28 cellular contexts compared by ENCODE assay signal in genomic region chr5:110402562-110402961, GRCh38.
"Had no signal": no experiment of that assay in that cellular context is flagged by ENCODE, and none has a peak within 500 bp of the region (broad histone marks: within the 10 kb centered on the region; RNA-seq: fewer than 3 reads in every experiment).

No MANE protein-coding gene starts in this region.

- H3K9me3 ChIP-seq: adrenal gland, body of pancreas, colonic mucosa had no signal

- H3K9me3 Mint-ChIP-seq: activated CD4-positive, alpha-beta memory T cell treated with anti-CD3 and anti-CD28 coated beads for 36 hours; activated CD4-positive, alpha-beta T cell treated with anti-CD3 and anti-CD28 coated beads, Interleukin-2, amount 10 ng/mL, durations not matched to agents 24 days and 14 days; activated naive CD4-positive, alpha-beta T cell treated with anti-CD3 and anti-CD28 coated beads for 36 hours; activated naive CD4-positive, alpha-beta T cell treated with anti-CD3 and anti-CD28 coated beads, Interleukin-2, amount 50 U/mL, for 24 hours; activated naive CD8-positive, alpha-beta T cell treated with anti-CD3 and anti-CD28 coated beads for 36 hours; activated naive CD8-positive, alpha-beta T cell treated with anti-CD3 and anti-CD28 coated beads, Interleukin-2, amount 50 U/mL, for 24 hours; activated T-helper 1 cell treated with anti-CD3 and anti-CD28 coated beads, Interleukin-12 subunit alpha, Interleukin-12 subunit beta, Interleukin-2, Interleukin-4 antibody, amounts not matched to agents 30 ng/mL and 10 ng/mL and 1 ng/mL, durations not matched to agents 14 hours and 24 hours and 36 hours; activated T-helper 2 cell treated with anti-CD3 and anti-CD28 coated beads, Interferon-gamma antibody, Interleukin-2, Interleukin-4, amounts not matched to agents 10 μg/mL and 5 μg/mL and 100 μg/mL, durations not matched to agents 14 hours and 24 hours and 36 hours; endodermal cell had no signal

- H3K27me3 Mint-ChIP-seq: activated CD4-positive, alpha-beta memory T cell treated with anti-CD3 and anti-CD28 coated beads for 36 hours; activated CD4-positive, alpha-beta T cell treated with anti-CD3 and anti-CD28 coated beads, Interleukin-2, amount 10 ng/mL, durations not matched to agents 24 days and 14 days; activated naive CD8-positive, alpha-beta T cell treated with anti-CD3 and anti-CD28 coated beads for 36 hours; activated naive CD8-positive, alpha-beta T cell treated with anti-CD3 and anti-CD28 coated beads, Interleukin-2, amount 50 U/mL, for 24 hours had no signal

- H3K27ac ChIP-seq: adrenal gland, body of pancreas, colonic mucosa had no signal

- H3K4me3 Mint-ChIP-seq: activated CD4-positive, alpha-beta memory T cell treated with anti-CD3 and anti-CD28 coated beads for 36 hours; activated CD4-positive, alpha-beta T cell treated with anti-CD3 and anti-CD28 coated beads for 36 hours; activated CD4-positive, alpha-beta T cell treated with anti-CD3 and anti-CD28 coated beads, Interleukin-2, amount 10 ng/mL, durations not matched to agents 24 days and 14 days; activated CD8-positive, alpha-beta memory T cell treated with anti-CD3 and anti-CD28 coated beads, Interleukin-2, amount 10 ng/mL, durations not matched to agents 7 days and 5 days; activated CD8-positive, alpha-beta T cell treated with anti-CD3 and anti-CD28 coated beads, Interleukin-2, amount 10 ng/mL, durations not matched to agents 7 days and 5 days; activated naive CD4-positive, alpha-beta T cell treated with anti-CD3 and anti-CD28 coated beads for 36 hours; activated naive CD4-positive, alpha-beta T cell treated with anti-CD3 and anti-CD28 coated beads, Interleukin-2, amount 50 U/mL, for 24 hours; activated naive CD8-positive, alpha-beta T cell treated with anti-CD3 and anti-CD28 coated beads for 36 hours; activated naive CD8-positive, alpha-beta T cell treated with anti-CD3 and anti-CD28 coated beads, Interleukin-2, amount 50 U/mL, for 24 hours; activated T-helper 1 cell treated with anti-CD3 and anti-CD28 coated beads, Interleukin-12 subunit alpha, Interleukin-12 subunit beta, Interleukin-2, Interleukin-4 antibody, amounts not matched to agents 30 ng/mL and 10 ng/mL and 1 ng/mL, durations not matched to agents 14 hours and 24 hours and 36 hours; endodermal cell had no signal

- DNase-seq: activated CD4-positive, alpha-beta memory T cell treated with anti-CD3 and anti-CD28 coated beads for 36 hours; activated CD4-positive, alpha-beta T cell treated with anti-CD3 and anti-CD28 coated beads for 36 hours; activated CD4-positive, alpha-beta T cell treated with anti-CD3 and anti-CD28 coated beads, Interleukin-2, amount 10 ng/mL, durations not matched to agents 24 days and 14 days; activated CD4-positive, CD25-positive, alpha-beta regulatory T cell; activated CD4-positive, CD25-positive, alpha-beta regulatory T cell treated with anti-CD3 and anti-CD28 coated beads, Interleukin-2, amount 50 U/mL, for 72 hours; activated CD8-positive, alpha-beta memory T cell treated with anti-CD3 and anti-CD28 coated beads, Interleukin-2, amount 10 ng/mL, durations not matched to agents 7 days and 5 days; activated CD8-positive, alpha-beta memory T cell treated with anti-CD3 and anti-CD28 coated beads, Interleukin-2, amount 50 U/mL, for 4 hours; activated CD8-positive, alpha-beta T cell treated with anti-CD3 and anti-CD28 coated beads, Interleukin-2, amount 10 ng/mL, durations not matched to agents 7 days and 5 days; activated effector memory CD4-positive, alpha-beta T cell treated with anti-CD3 and anti-CD28 coated beads, Interleukin-2, amount 50 U/mL, for 16 hours; activated naive CD4-positive, alpha-beta T cell treated with anti-CD3 and anti-CD28 coated beads for 36 hours; activated naive CD8-positive, alpha-beta T cell treated with anti-CD3 and anti-CD28 coated beads for 36 hours; activated naive CD8-positive, alpha-beta T cell treated with anti-CD3 and anti-CD28 coated beads, Interleukin-2, amount 50 U/mL, for 24 hours; activated T-cell treated with anti-CD3 and anti-CD28 coated beads, Interleukin-2, amount 50 U/mL, for 1 hour; activated T-cell treated with anti-CD3 and anti-CD28 coated beads, Interleukin-2, amount 50 U/mL, for 48 hours; adrenal gland; amygdala; aorta; body of pancreas; caudate nucleus; colonic mucosa; effector memory CD4-positive, alpha-beta T cell; endodermal cell; head of caudate nucleus; T-helper 2 cell had no signal

- H3K4me1 ChIP-seq: adrenal gland, body of pancreas, colonic mucosa had no signal

- H3K4me1 Mint-ChIP-seq: activated CD4-positive, alpha-beta T cell treated with anti-CD3 and anti-CD28 coated beads for 36 hours; activated CD4-positive, alpha-beta T cell treated with anti-CD3 and anti-CD28 coated beads, Interleukin-2, amount 10 ng/mL, durations not matched to agents 24 days and 14 days; activated CD8-positive, alpha-beta memory T cell treated with anti-CD3 and anti-CD28 coated beads, Interleukin-2, amount 10 ng/mL, durations not matched to agents 7 days and 5 days; activated naive CD4-positive, alpha-beta T cell treated with anti-CD3 and anti-CD28 coated beads, Interleukin-2, amount 50 U/mL, for 24 hours; activated naive CD8-positive, alpha-beta T cell treated with anti-CD3 and anti-CD28 coated beads for 36 hours; activated naive CD8-positive, alpha-beta T cell treated with anti-CD3 and anti-CD28 coated beads, Interleukin-2, amount 50 U/mL, for 24 hours; endodermal cell had no signal

- H3K27ac Mint-ChIP-seq: activated CD4-positive, alpha-beta memory T cell treated with anti-CD3 and anti-CD28 coated beads for 36 hours; activated CD4-positive, alpha-beta T cell treated with anti-CD3 and anti-CD28 coated beads for 36 hours; activated CD4-positive, alpha-beta T cell treated with anti-CD3 and anti-CD28 coated beads, Interleukin-2, amount 10 ng/mL, durations not matched to agents 24 days and 14 days; activated CD8-positive, alpha-beta memory T cell treated with anti-CD3 and anti-CD28 coated beads, Interleukin-2, amount 10 ng/mL, durations not matched to agents 7 days and 5 days; activated CD8-positive, alpha-beta T cell treated with anti-CD3 and anti-CD28 coated beads, Interleukin-2, amount 10 ng/mL, durations not matched to agents 7 days and 5 days; activated naive CD4-positive, alpha-beta T cell treated with anti-CD3 and anti-CD28 coated beads for 36 hours; activated naive CD4-positive, alpha-beta T cell treated with anti-CD3 and anti-CD28 coated beads, Interleukin-2, amount 50 U/mL, for 24 hours; activated naive CD8-positive, alpha-beta T cell treated with anti-CD3 and anti-CD28 coated beads for 36 hours; activated naive CD8-positive, alpha-beta T cell treated with anti-CD3 and anti-CD28 coated beads, Interleukin-2, amount 50 U/mL, for 24 hours; activated T-helper 1 cell treated with anti-CD3 and anti-CD28 coated beads, Interleukin-12 subunit alpha, Interleukin-12 subunit beta, Interleukin-2, Interleukin-4 antibody, amounts not matched to agents 30 ng/mL and 10 ng/mL and 1 ng/mL, durations not matched to agents 14 hours and 24 hours and 36 hours; activated T-helper 2 cell treated with anti-CD3 and anti-CD28 coated beads, Interferon-gamma antibody, Interleukin-2, Interleukin-4, amounts not matched to agents 10 μg/mL and 5 μg/mL and 100 μg/mL, durations not matched to agents 14 hours and 24 hours and 36 hours; endodermal cell had no signal

- H3K27me3 ChIP-seq: adrenal gland, body of pancreas, colonic mucosa had no signal

- H3K4me3 ChIP-seq: adrenal gland, body of pancreas, colonic mucosa had no signal

- ATAC-seq: activated CD4-positive, alpha-beta T cell treated with anti-CD3 and anti-CD28 coated beads for 36 hours; activated CD8-positive, alpha-beta memory T cell treated with anti-CD3 and anti-CD28 coated beads, Interleukin-2, amount 10 ng/mL, durations not matched to agents 7 days and 5 days; activated CD8-positive, alpha-beta T cell treated with anti-CD3 and anti-CD28 coated beads, Interleukin-2, amount 10 ng/mL, durations not matched to agents 7 days and 5 days; activated naive CD8-positive, alpha-beta T cell treated with anti-CD3 and anti-CD28 coated beads, Interleukin-2, amount 50 U/mL, for 24 hours; body of pancreas; esophagus mucosa had no signal

- H3K36me3 Mint-ChIP-seq: activated CD4-positive, alpha-beta memory T cell treated with anti-CD3 and anti-CD28 coated beads for 36 hours; activated CD8-positive, alpha-beta memory T cell treated with anti-CD3 and anti-CD28 coated beads, Interleukin-2, amount 10 ng/mL, durations not matched to agents 7 days and 5 days; activated naive CD4-positive, alpha-beta T cell treated with anti-CD3 and anti-CD28 coated beads, Interleukin-2, amount 50 U/mL, for 24 hours; activated naive CD8-positive, alpha-beta T cell treated with anti-CD3 and anti-CD28 coated beads for 36 hours had no signal

- H3K36me3 ChIP-seq: adrenal gland, colonic mucosa had no signal
